8 cellular contexts compared by ENCODE assay signal in genomic region chr2:111509225-111509624, GRCh38.
DNase-seq lines count a peak whose midpoint lies in the region; ATAC-seq and TF ChIP-seq lines count a peak whose summit lies in the region.
"Not testable (repeated sequence)": the region's sequence is repeated elsewhere in the genome, so short reads cannot be mapped to it uniquely, and the experiment has no call there.

No MANE protein-coding gene starts in this region.

- not testable (repeated sequence) for H3K27me3 Mint-ChIP-seq in activated CD4-positive, alpha-beta T cell treated with anti-CD3 and anti-CD28 coated beads, Interleukin-2, amount 10 ng/mL, durations not matched to agents 24 days and 14 days; activated CD8-positive, alpha-beta memory T cell treated with anti-CD3 and anti-CD28 coated beads, Interleukin-2, amount 10 ng/mL, durations not matched to agents 7 days and 5 days; activated T-helper 17 cell treated with anti-CD3 and anti-CD28 coated beads, Interleukin-2, amount 50 U/mL, for 72 hours; endodermal cell (ENCODE audit: insufficient read depth)

- ATAC-seq in activated CD8-positive, alpha-beta memory T cell treated with anti-CD3 and anti-CD28 coated beads, Interleukin-2, amount 10 ng/mL, durations not matched to agents 7 days and 5 days; activated T-helper 17 cell treated with anti-CD3 and anti-CD28 coated beads, Interleukin-2, amount 50 U/mL, for 72 hours (replicated peaks); stimulated activated effector memory CD8-positive, alpha-beta T cell treated with anti-CD3 and anti-CD28 coated beads, Interleukin-12 subunit alpha, Interleukin-12 subunit beta, amount 100 ng/mL, for 72 hours: not testable (repeated sequence)

- H3K27ac ChIP-seq in endodermal cell (ENCODE audit: low read depth, low read length): not testable (repeated sequence)

- H3K4me3 Mint-ChIP-seq in activated CD4-positive, alpha-beta T cell treated with anti-CD3 and anti-CD28 coated beads, Interleukin-2, amount 10 ng/mL, durations not matched to agents 24 days and 14 days; activated CD8-positive, alpha-beta memory T cell treated with anti-CD3 and anti-CD28 coated beads, Interleukin-2, amount 10 ng/mL, durations not matched to agents 7 days and 5 days; endodermal cell: not testable (repeated sequence)
- H3K4me3 Mint-ChIP-seq in activated T-helper 17 cell treated with anti-CD3 and anti-CD28 coated beads, Interleukin-2, amount 50 U/mL, for 72 hours: peak overlapping the region; percentile 54
- peak overlapping the region; percentile 36 for H3K4me3 Mint-ChIP-seq in stimulated activated effector memory CD8-positive, alpha-beta T cell treated with anti-CD3 and anti-CD28 coated beads, Interleukin-12 subunit alpha, Interleukin-12 subunit beta, amount 100 ng/mL, for 72 hours

- H3K9me3 ChIP-seq in MG63; endodermal cell (ENCODE audit: control insufficient read depth, low read length): not testable (repeated sequence)

- H3K36me3 ChIP-seq in MG63; endodermal cell (ENCODE audit: control insufficient read depth, insufficient read depth, low read length): not testable (repeated sequence)

- CTCF ChIA-PET in activated CD8-positive, alpha-beta memory T cell treated with anti-CD3 and anti-CD28 coated beads, Interleukin-2, amount 10 ng/mL, durations not matched to agents 7 days and 5 days (lab: Charles Lee): not testable (repeated sequence)

- H3K4me1 ChIP-seq in endodermal cell (ENCODE audit: control insufficient read depth, insufficient read depth, low read length): not testable (repeated sequence)

- not testable (repeated sequence) for H3K9me3 Mint-ChIP-seq in activated CD4-positive, alpha-beta T cell treated with anti-CD3 and anti-CD28 coated beads, Interleukin-2, amount 10 ng/mL, durations not matched to agents 24 days and 14 days; activated CD8-positive, alpha-beta memory T cell treated with anti-CD3 and anti-CD28 coated beads, Interleukin-2, amount 10 ng/mL, durations not matched to agents 7 days and 5 days (ENCODE audit: low read depth); activated T-helper 17 cell treated with anti-CD3 and anti-CD28 coated beads, Interleukin-2, amount 50 U/mL, for 72 hours; endodermal cell; stimulated activated effector memory CD8-positive, alpha-beta T cell treated with anti-CD3 and anti-CD28 coated beads, Interleukin-12 subunit alpha, Interleukin-12 subunit beta, amount 100 ng/mL, for 72 hours

- peaks cover 31% of the 10 kb centered on the region for H3K4me1 Mint-ChIP-seq in activated CD4-positive, alpha-beta T cell treated with anti-CD3 and anti-CD28 coated beads, Interleukin-2, amount 10 ng/mL, durations not matched to agents 24 days and 14 days
- H3K4me1 Mint-ChIP-seq in activated CD8-positive, alpha-beta memory T cell treated with anti-CD3 and anti-CD28 coated beads, Interleukin-2, amount 10 ng/mL, durations not matched to agents 7 days and 5 days: peaks cover 43% of the 10 kb centered on the region
- peaks cover 27% of the 10 kb centered on the region for H3K4me1 Mint-ChIP-seq in activated T-helper 17 cell treated with anti-CD3 and anti-CD28 coated beads, Interleukin-2, amount 50 U/mL, for 72 hours
- not testable (repeated sequence) for H3K4me1 Mint-ChIP-seq in endodermal cell
- peaks cover 40% of the 10 kb centered on the region for H3K4me1 Mint-ChIP-seq in stimulated activated effector memory CD8-positive, alpha-beta T cell treated with anti-CD3 and anti-CD28 coated beads, Interleukin-12 subunit alpha, Interleukin-12 subunit beta, amount 100 ng/mL, for 72 hours

- intact Hi-C loops in activated CD4-positive, alpha-beta T cell treated with anti-CD3 and anti-CD28 coated beads, Interleukin-2, amount 10 ng/mL, durations not matched to agents 24 days and 14 days (cut with micrococcal nuclease): not testable (repeated sequence)

- not testable (repeated sequence) for H3K27me3 ChIP-seq in MG63; endodermal cell (ENCODE audit: control insufficient read depth, insufficient read depth, low read length, poor library complexity, severe bottlenecking)

- DNase-seq in G401 (ENCODE audit: low spot score): peak; percentile 4
- DNase-seq in MG63: peak; percentile 73
- not testable (repeated sequence) for DNase-seq in activated CD4-positive, alpha-beta T cell treated with anti-CD3 and anti-CD28 coated beads, Interleukin-2, amount 10 ng/mL, durations not matched to agents 24 days and 14 days; activated CD8-positive, alpha-beta memory T cell treated with anti-CD3 and anti-CD28 coated beads, Interleukin-2, amount 10 ng/mL, durations not matched to agents 7 days and 5 days
- DNase-seq in endodermal cell: peak; percentile 1
- DNase-seq in fibroblast of mammary gland (ENCODE audit: low read depth): peak; percentile 24
- peak in 1 of 2 donors; percentile 46 for DNase-seq in stimulated activated effector memory CD8-positive, alpha-beta T cell treated with anti-CD3 and anti-CD28 coated beads, Interleukin-12 subunit alpha, Interleukin-12 subunit beta, amount 100 ng/mL, for 72 hours (ENCODE audit: low spot score in 2 of 2)

- in situ Hi-C loops in G401 (cut with HindIII; ENCODE audit: low sequenced_read_pairs): not testable (repeated sequence)

- H3K9ac ChIP-seq in endodermal cell (ENCODE audit: extremely low read depth, low read length, poor library complexity, severe bottlenecking): not testable (repeated sequence)

- not testable (repeated sequence) for H3K36me3 Mint-ChIP-seq in activated CD4-positive, alpha-beta T cell treated with anti-CD3 and anti-CD28 coated beads, Interleukin-2, amount 10 ng/mL, durations not matched to agents 24 days and 14 days (ENCODE audit: low read depth); activated T-helper 17 cell treated with anti-CD3 and anti-CD28 coated beads, Interleukin-2, amount 50 U/mL, for 72 hours (ENCODE audit: low read depth); endodermal cell (ENCODE audit: low read depth); stimulated activated effector memory CD8-positive, alpha-beta T cell treated with anti-CD3 and anti-CD28 coated beads, Interleukin-12 subunit alpha, Interleukin-12 subunit beta, amount 100 ng/mL, for 72 hours
- peaks cover 12% of the 10 kb centered on the region for H3K36me3 Mint-ChIP-seq in activated CD8-positive, alpha-beta memory T cell treated with anti-CD3 and anti-CD28 coated beads, Interleukin-2, amount 10 ng/mL, durations not matched to agents 7 days and 5 days

- not testable (repeated sequence) for TF ChIP-seq CTCF in endodermal cell (conservative IDR thresholded peaks at IDR 0.05); fibroblast of mammary gland (conservative IDR thresholded peaks at IDR 0.05; ENCODE audit: control insufficient read depth, insufficient read depth, low read depth, low read length)

- not testable (repeated sequence) for H3K4me3 ChIP-seq in MG63; endodermal cell (ENCODE audit: low read length); fibroblast of mammary gland (ENCODE audit: control insufficient read depth, low read depth, low read length)

- H3K27ac Mint-ChIP-seq in activated CD4-positive, alpha-beta T cell treated with anti-CD3 and anti-CD28 coated beads, Interleukin-2, amount 10 ng/mL, durations not matched to agents 24 days and 14 days: peak overlapping the region; percentile 41
- H3K27ac Mint-ChIP-seq in activated CD8-positive, alpha-beta memory T cell treated with anti-CD3 and anti-CD28 coated beads, Interleukin-2, amount 10 ng/mL, durations not matched to agents 7 days and 5 days: peak overlapping the region; percentile 83
- H3K27ac Mint-ChIP-seq in activated T-helper 17 cell treated with anti-CD3 and anti-CD28 coated beads, Interleukin-2, amount 50 U/mL, for 72 hours: peak overlapping the region; percentile 45
- not testable (repeated sequence) for H3K27ac Mint-ChIP-seq in endodermal cell
- peak overlapping the region; percentile 73 for H3K27ac Mint-ChIP-seq in stimulated activated effector memory CD8-positive, alpha-beta T cell treated with anti-CD3 and anti-CD28 coated beads, Interleukin-12 subunit alpha, Interleukin-12 subunit beta, amount 100 ng/mL, for 72 hours

- 87 to 95% methylated on average over 3 of the region's 3 CpGs for WGBS in endodermal cell (ENCODE audit: insufficient coverage in 1 of 2, insufficient read length in 1 of 2), 2 experiments
